ENCODE assay signal across 36 cellular contexts in the genomic region with DNA sequence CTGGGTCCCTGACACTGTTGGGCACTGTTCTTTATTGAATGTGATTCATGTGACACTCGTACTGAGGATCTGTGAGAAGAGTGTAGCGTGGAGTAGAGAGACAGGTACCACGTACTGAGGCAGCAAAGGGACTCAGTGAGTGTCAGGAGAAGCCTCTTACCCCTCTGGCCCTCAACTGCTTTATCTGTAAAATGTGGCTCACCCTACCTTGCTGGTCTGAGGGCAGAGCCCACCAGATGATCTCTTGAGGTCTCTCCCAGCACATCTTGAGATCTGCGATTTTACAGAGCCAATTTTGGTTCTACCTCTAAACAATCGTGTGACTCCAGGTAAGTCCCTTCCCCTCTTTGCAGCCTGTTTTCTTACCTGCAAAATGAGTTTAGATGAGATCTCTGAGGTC. TPM values are rescaled to one million over a fixed set of nuclear protein-coding genes. Genes with fewer than 3 reads are reported as not detected.
DNase-seq lines count a peak whose midpoint lies in the region; ATAC-seq and TF ChIP-seq lines count a peak whose summit lies in the region.
"Had no signal": no experiment of that assay in that cellular context is flagged by ENCODE, and none has a peak within 500 bp of the region (broad histone marks: within the 10 kb centered on the region; RNA-seq: fewer than 3 reads in every experiment).

No MANE protein-coding gene starts in this region.

- H3K27ac ChIP-seq in CD4-positive, alpha-beta T cell (ENCODE audit: low read depth, low read length): no peak overlapping the region
- H3K27ac ChIP-seq in KOPT-K1 (ENCODE audit: low read depth, low read length, poor library complexity, severe bottlenecking) (peak overlapping the region; percentile 60), brain microvascular endothelial cell (peak overlapping the region; percentile 66)
- H3K27ac ChIP-seq in naive thymus-derived CD4-positive, alpha-beta T cell (ENCODE audit: low read depth, low read length): no peak overlapping the region
- H3K27ac ChIP-seq: BLaER1, colonic mucosa, ovary, suprapubic skin, upper lobe of left lung, VCaP had no signal

- H3K4me3 Mint-ChIP-seq in CD4-positive, alpha-beta T cell: no peak overlapping the region
- no peak overlapping the region for H3K4me3 Mint-ChIP-seq in naive thymus-derived CD4-positive, alpha-beta T cell
- H3K4me3 Mint-ChIP-seq: nephron had no signal

- no peak overlapping the region for H3K4me3 ChIP-seq in brain microvascular endothelial cell (ENCODE audit: low read depth, low read length)
- no peak overlapping the region for H3K4me3 ChIP-seq in naive thymus-derived CD4-positive, alpha-beta T cell (ENCODE audit: low read length)
- no peak overlapping the region for H3K4me3 ChIP-seq in foreskin fibroblast (ENCODE audit: low read depth in 1 of 2, low read length in 2 of 2)
- H3K4me3 ChIP-seq: BLaER1, colonic mucosa, MG63, ovary, suprapubic skin, upper lobe of left lung had no signal

- H3K27ac Mint-ChIP-seq in CD4-positive, alpha-beta T cell: peak overlapping the region; percentile 94
- H3K27ac Mint-ChIP-seq in naive thymus-derived CD4-positive, alpha-beta T cell: peak overlapping the region in 8 of 9 donors; percentile 56 to 99 (median 86)
- H3K27ac Mint-ChIP-seq: activated naive CD4-positive, alpha-beta T cell treated with anti-CD3 and anti-CD28 coated beads, Interleukin-2, amount 50 U/mL, for 72 hours; activated T-helper 2 cell treated with anti-CD3 and anti-CD28 coated beads, Interferon-gamma antibody, Interleukin-2, Interleukin-4, amounts not matched to agents 10 μg/mL and 5 μg/mL and 100 μg/mL, durations not matched to agents 14 hours and 24 hours and 36 hours had no signal

- H3K9me3 Mint-ChIP-seq in CD4-positive, alpha-beta T cell: no peaks in the 10 kb centered on the region
- H3K9me3 Mint-ChIP-seq in naive thymus-derived CD4-positive, alpha-beta T cell: no peaks in the 10 kb centered on the region
- H3K9me3 Mint-ChIP-seq: activated naive CD4-positive, alpha-beta T cell treated with anti-CD3 and anti-CD28 coated beads, Interleukin-2, amount 50 U/mL, for 72 hours; activated T-helper 2 cell treated with anti-CD3 and anti-CD28 coated beads, Interferon-gamma antibody, Interleukin-2, Interleukin-4, amounts not matched to agents 10 μg/mL and 5 μg/mL and 100 μg/mL, durations not matched to agents 14 hours and 24 hours and 36 hours; nephron had no signal

- intact Hi-C loops in CD4-positive, alpha-beta T cell (cut with DNase I, micrococcal nuclease): no loop called here
- intact Hi-C loops in naive thymus-derived CD4-positive, alpha-beta T cell (cut with micrococcal nuclease): no loop called here
- intact Hi-C loops in head of caudate nucleus (cut with DNase I): no loop called here

- in situ Hi-C loops in brain microvascular endothelial cell (cut with HindIII; ENCODE audit: low pct_ligation_motif_present, low sequenced_read_pairs): no loop called here

- no peak for DNase-seq in CD4-positive, alpha-beta T cell
- DNase-seq in brain microvascular endothelial cell: no peak
- DNase-seq in naive thymus-derived CD4-positive, alpha-beta T cell: no peak
- DNase-seq in NCI-H2081 treated with DMSO at 0.1 percent for 48 hours (lab: John Stamatoyannopoulos, UW): no peak
- DNase-seq in head of caudate nucleus: no peak
- DNase-seq in foreskin fibroblast: no peak
- DNase-seq: activated CD4-positive, alpha-beta T cell treated with anti-CD3 and anti-CD28 coated beads for 48 hours; anterior cingulate cortex; colonic mucosa; COR-L47; DMS79; effector CD8-positive, alpha-beta T cell; KBM-7; MG63; NCI-H1105 treated with DMSO at 0.1 percent for 48 hours; NCI-H187 treated with DMSO at 0.1 percent for 48 hours; NCI-H524; ovary; SHP77 treated with DMSO at 0.1 percent for 48 hours; small intestine; stimulated activated naive CD4-positive, alpha-beta T cell treated with Interleukin-2 at 50 U/mL for 16 hours; T-helper 9 cell; upper lobe of left lung had no signal

- H3K4me1 Mint-ChIP-seq in CD4-positive, alpha-beta T cell (ENCODE audit: low read depth): peaks cover 49% of the 10 kb centered on the region
- peaks cover 27 to 64% (median 42%) of the 10 kb centered on the region in 7 donors for H3K4me1 Mint-ChIP-seq in naive thymus-derived CD4-positive, alpha-beta T cell

- H3K36me3 ChIP-seq in KOPT-K1 (ENCODE audit: insufficient read depth, low read length) (no peaks in the 10 kb centered on the region), brain microvascular endothelial cell (replicated peaks) (no peaks in the 10 kb centered on the region)
- no peaks in the 10 kb centered on the region for H3K36me3 ChIP-seq in naive thymus-derived CD4-positive, alpha-beta T cell (ENCODE audit: control insufficient read depth in 2 of 3, insufficient read depth in 3 of 3, low read length in 3 of 3)
- H3K36me3 ChIP-seq: BLaER1, colonic mucosa, MG63, ovary, suprapubic skin, upper lobe of left lung had no signal

- POLR2A ChIA-PET in CD4-positive, alpha-beta T cell (lab: Charles Lee): no interaction called here
- POLR2A ChIA-PET in naive thymus-derived CD4-positive, alpha-beta T cell (lab: Charles Lee): interaction anchor here (6.3 kb wide), 1 partner anchor 20 kb away, joined by 75 read pairs; a partner anchor contains a TSS

- peaks cover 12% of the 10 kb centered on the region for H3K27me3 ChIP-seq in CD4-positive, alpha-beta T cell (ENCODE audit: control insufficient read depth, insufficient read depth, low read length)
- peaks cover 3% of the 10 kb centered on the region for H3K27me3 ChIP-seq in brain microvascular endothelial cell (replicated peaks)
- no peaks in the 10 kb centered on the region for H3K27me3 ChIP-seq in naive thymus-derived CD4-positive, alpha-beta T cell (ENCODE audit: control insufficient read depth in 2 of 2, insufficient read depth in 2 of 2, low read length in 2 of 2)
- H3K27me3 ChIP-seq: BLaER1, colonic mucosa, MG63, ovary, upper lobe of left lung had no signal

- H3K27me3 Mint-ChIP-seq in CD4-positive, alpha-beta T cell: no peaks in the 10 kb centered on the region
- peaks cover 0 to 7% (median 0%) of the 10 kb centered on the region in 5 donors for H3K27me3 Mint-ChIP-seq in naive thymus-derived CD4-positive, alpha-beta T cell

- H3K36me3 Mint-ChIP-seq in CD4-positive, alpha-beta T cell (ENCODE audit: low read depth): no peaks in the 10 kb centered on the region
- no peaks in the 10 kb centered on the region for H3K36me3 Mint-ChIP-seq in naive thymus-derived CD4-positive, alpha-beta T cell
- H3K36me3 Mint-ChIP-seq: activated naive CD4-positive, alpha-beta T cell treated with anti-CD3 and anti-CD28 coated beads, Interleukin-2, amount 50 U/mL, for 72 hours had no signal

- CTCF ChIA-PET in CD4-positive, alpha-beta T cell (lab: Charles Lee): interaction anchor here (1.1 kb wide), 1 partner anchor 71 kb away, joined by 3 read pairs; no protein-coding TSS in a partner anchor
- CTCF ChIA-PET in naive thymus-derived CD4-positive, alpha-beta T cell (lab: Charles Lee): interaction anchor here (1.0 to 1.1 kb wide), 2 partner anchors 71 to 75 kb away, joined by 3 read pairs; no protein-coding TSS in a partner anchor

- peaks cover 16 to 34% of the 10 kb centered on the region in 2 donors for H3K4me1 ChIP-seq in naive thymus-derived CD4-positive, alpha-beta T cell (ENCODE audit: control insufficient read depth in 2 of 2, insufficient read depth in 2 of 2, low read length in 2 of 2)
- H3K4me1 ChIP-seq: colonic mucosa had no signal

- ATAC-seq in CD4-positive, alpha-beta T cell (ENCODE audit: poor library complexity): no peak
- ATAC-seq in naive thymus-derived CD4-positive, alpha-beta T cell: no peak
- ATAC-seq in GM18861 (IDR thresholded peaks at IDR 0.05; ENCODE audit: unreplicated experiment): no peak
- ATAC-seq: activated naive CD4-positive, alpha-beta T cell treated with anti-CD3 and anti-CD28 coated beads, Interleukin-2, amount 50 U/mL, for 72 hours; Panc1 had no signal

- H3K9me3 ChIP-seq in CD4-positive, alpha-beta T cell (ENCODE audit: control insufficient read depth, low read length): no peaks in the 10 kb centered on the region
- no peaks in the 10 kb centered on the region for H3K9me3 ChIP-seq in KOPT-K1 (ENCODE audit: insufficient read depth, low read length, poor library complexity, severe bottlenecking)
- no peaks in the 10 kb centered on the region for H3K9me3 ChIP-seq in naive thymus-derived CD4-positive, alpha-beta T cell (ENCODE audit: control insufficient read depth in 2 of 3, low read length in 3 of 3)
- H3K9me3 ChIP-seq: BLaER1, colonic mucosa, MG63, ovary, suprapubic skin, upper lobe of left lung had no signal

- no peak for TF ChIP-seq CTCF in CD4-positive, alpha-beta T cell (IDR thresholded peaks at IDR 0.05)
- TF ChIP-seq CTCF in brain microvascular endothelial cell (IDR thresholded peaks at IDR 0.05; ENCODE audit: low read depth, low read length, missing control alignments): no peak
- TF ChIP-seq CTCF in foreskin fibroblast (IDR thresholded peaks at IDR 0.05; ENCODE audit: low read depth, low read length): no peak

RNA-seq across cellular contexts. Expression of a gene that starts 3.1 kb away (rescaled TPM):
- total RNA-seq in CD4-positive, alpha-beta T cell: not detected
- 1 to 10 TPM in 3 of 5 experiments, under 1 TPM in 2; 0.19 to 1.7 (median 1.2) TPM for total RNA-seq in naive thymus-derived CD4-positive, alpha-beta T cell
- polyA plus RNA-seq in naive thymus-derived CD4-positive, alpha-beta T cell: under 1 TPM; 0.60 to 0.65 TPM
- total RNA-seq: activated T-helper 2 cell treated with anti-CD3 and anti-CD28 coated beads, Interferon-gamma antibody, Interleukin-2, Interleukin-4, amounts not matched to agents 10 μg/mL and 5 μg/mL and 100 μg/mL, durations not matched to agents 14 hours and 24 hours and 36 hours; colonic mucosa; HT1080; lower leg skin; ovary; renal cortical epithelial cell; suprapubic skin had no signal

RNA-seq across cellular contexts. Expression of a gene that starts 11.1 kb away (rescaled TPM):
- total RNA-seq in CD4-positive, alpha-beta T cell: not detected
- total RNA-seq in naive thymus-derived CD4-positive, alpha-beta T cell: not detected
- polyA plus RNA-seq in naive thymus-derived CD4-positive, alpha-beta T cell: not detected
- total RNA-seq: activated naive CD4-positive, alpha-beta T cell treated with anti-CD3 and anti-CD28 coated beads, Interleukin-2, amount 50 U/mL, for 72 hours; activated T-helper 2 cell treated with anti-CD3 and anti-CD28 coated beads, Interferon-gamma antibody, Interleukin-2, Interleukin-4, amounts not matched to agents 10 μg/mL and 5 μg/mL and 100 μg/mL, durations not matched to agents 14 hours and 24 hours and 36 hours; colonic mucosa; HT1080; lower leg skin; mononuclear cell; ovary; renal cortical epithelial cell; suprapubic skin; upper lobe of left lung had no signal
- polyA plus RNA-seq: ovary had no signal

RNA-seq across cellular contexts. Expression of a gene that starts 20.6 kb away (rescaled TPM):
- 1 to 10 TPM; 3.1 to 3.9 TPM for total RNA-seq in CD4-positive, alpha-beta T cell
- total RNA-seq in naive thymus-derived CD4-positive, alpha-beta T cell: 10 to 100 TPM in 4 of 5 experiments, 1 to 10 TPM in 1; 6.0 to 49.9 (median 43.4) TPM
- 100 to 1,000 TPM in 1 of 2 donors, 10 to 100 TPM in 1; 80.4 to 169 TPM for polyA plus RNA-seq in naive thymus-derived CD4-positive, alpha-beta T cell

RNA-seq across cellular contexts. Expression of a gene that starts 21.0 kb away (rescaled TPM):
- total RNA-seq in CD4-positive, alpha-beta T cell: 100 to 1,000 TPM; 282 to 288 TPM
- 100 to 1,000 TPM; 222 to 360 (median 301) TPM for total RNA-seq in naive thymus-derived CD4-positive, alpha-beta T cell
- polyA plus RNA-seq in naive thymus-derived CD4-positive, alpha-beta T cell: 10 to 100 TPM in 1 of 2 donors, 1 to 10 TPM in 1; 8.7 to 18.6 TPM

RNA-seq across cellular contexts. Expression of a gene that starts 58.6 kb away (rescaled TPM):
- total RNA-seq in CD4-positive, alpha-beta T cell: 1 to 10 TPM; 3.3 to 3.7 TPM
- 1 to 10 TPM; 1.5 to 3.7 (median 2.1) TPM for total RNA-seq in naive thymus-derived CD4-positive, alpha-beta T cell
- under 1 TPM; 0.30 to 0.52 TPM for polyA plus RNA-seq in naive thymus-derived CD4-positive, alpha-beta T cell

Comparison
In these comparisons a context has a peak if more than half of its experiments do, and no peak if none do; other contexts are left out.
1. H3K27ac ChIP-seq: peak in KOPT-K1 (single experiment) and brain microvascular endothelial cell (single experiment); none in CD4-positive, alpha-beta T cell (single experiment) and naive thymus-derived CD4-positive, alpha-beta T cell (single experiment).